In genomic region chr5:175672976-175673648, GRCh38 we compare ENCODE assay signal across 1 cellular context.
TF ChIP-seq lines count a peak whose summit lies in the region.

No MANE protein-coding gene starts in this region.

TF ChIP-seq in WTC11, 78 proteins besides CTCF, POLR2A, EP300 and RAD21 (continued from another document):
- no peak for TF ChIP-seq AR (CRISPR knock-in tag; IDR thresholded peaks at IDR 0.05)
- no peak for TF ChIP-seq EMX1 (CRISPR knock-in tag; IDR thresholded peaks at IDR 0.05)
TF ChIP-seq in WTC11: peak in this region for 0.
